ENCODE assay signal across 12 cellular contexts in genomic region chr21:39014751-39015150, GRCh38.
DNase-seq lines count a peak whose midpoint lies in the region; ATAC-seq, FAIRE-seq and TF ChIP-seq lines count a peak whose summit lies in the region.
"Had no signal": no experiment of that assay in that cellular context is flagged by ENCODE, and none has a peak within 500 bp of the region (broad histone marks: within the 10 kb centered on the region; RNA-seq: fewer than 3 reads in every experiment).

No MANE protein-coding gene starts in this region.

- no peak for FAIRE-seq in H54 (lab: Jason Lieb, UNC)

- H3K36me3 Mint-ChIP-seq in activated CD4-positive, alpha-beta memory T cell treated with anti-CD3 and anti-CD28 coated beads, Interleukin-2, amount 10 ng/mL, durations not matched to agents 7 days and 5 days (ENCODE audit: low read depth): no peaks in the 10 kb centered on the region
- H3K36me3 Mint-ChIP-seq: activated CD8-positive, alpha-beta memory T cell treated with anti-CD3 and anti-CD28 coated beads, Interleukin-2, amount 10 ng/mL, durations not matched to agents 7 days and 5 days; brain had no signal

- H3K36me3 ChIP-seq in stomach: no peaks in the 10 kb centered on the region

- CTCF ChIA-PET in RWPE1 (lab: Yijun Ruan, JAX): no interaction called here
- CTCF ChIA-PET in activated CD4-positive, alpha-beta memory T cell treated with anti-CD3 and anti-CD28 coated beads, Interleukin-2, amount 10 ng/mL, durations not matched to agents 7 days and 5 days (lab: Charles Lee): no interaction called here

- no peaks in the 10 kb centered on the region for H3K9me3 ChIP-seq in stomach

- intact Hi-C loops in stomach (cut with DNase I; ENCODE audit: low total_unique reads) (no loop called here), head of caudate nucleus (cut with DNase I) (no loop called here)

- peaks cover 4% of the 10 kb centered on the region for H3K4me1 Mint-ChIP-seq in activated CD4-positive, alpha-beta memory T cell treated with anti-CD3 and anti-CD28 coated beads, Interleukin-2, amount 10 ng/mL, durations not matched to agents 7 days and 5 days
- H3K4me1 Mint-ChIP-seq: brain had no signal

- peak overlapping the region; percentile 85 for H3K27ac ChIP-seq in RWPE1
- H3K27ac ChIP-seq in stomach: peak overlapping the region in 3 of 5 donors; percentile 51 to 65 (median 62)

- TF ChIP-seq POLR2A in H54 (IDR thresholded peaks at IDR 0.05; ENCODE audit: low read depth, low read length): no peak
- TF ChIP-seq POLR2A in stomach (IDR thresholded peaks at IDR 0.05): no peak

- no peak for ATAC-seq in HG03457 (IDR thresholded peaks at IDR 0.05; ENCODE audit: unreplicated experiment)
- ATAC-seq: activated CD8-positive, alpha-beta memory T cell treated with anti-CD3 and anti-CD28 coated beads, Interleukin-2, amount 10 ng/mL, durations not matched to agents 7 days and 5 days had no signal

- H3K27me3 Mint-ChIP-seq in activated CD4-positive, alpha-beta memory T cell treated with anti-CD3 and anti-CD28 coated beads, Interleukin-2, amount 10 ng/mL, durations not matched to agents 7 days and 5 days: peaks cover 2% of the 10 kb centered on the region
- H3K27me3 Mint-ChIP-seq: brain had no signal

- no peak overlapping the region for H3K4me3 Mint-ChIP-seq in activated CD4-positive, alpha-beta memory T cell treated with anti-CD3 and anti-CD28 coated beads, Interleukin-2, amount 10 ng/mL, durations not matched to agents 7 days and 5 days
- H3K4me3 Mint-ChIP-seq: activated CD8-positive, alpha-beta memory T cell treated with anti-CD3 and anti-CD28 coated beads, Interleukin-2, amount 10 ng/mL, durations not matched to agents 7 days and 5 days; brain had no signal

- POLR2A ChIA-PET in RWPE1 (lab: Yijun Ruan, JAX; ENCODE audit: low non-redundant PET): interaction anchor here (0.6 kb wide), 1 partner anchor 37 kb away, joined by 3 read pairs; no protein-coding TSS in a partner anchor
- POLR2A ChIA-PET in activated CD4-positive, alpha-beta memory T cell treated with anti-CD3 and anti-CD28 coated beads, Interleukin-2, amount 10 ng/mL, durations not matched to agents 7 days and 5 days (lab: Charles Lee): no interaction called here

- H3K4me3 ChIP-seq in fibroblast of pulmonary artery (replicated peaks; ENCODE audit: low read depth, low read length): no peak overlapping the region
- no peak overlapping the region for H3K4me3 ChIP-seq in stomach

- no peak overlapping the region for H3K27ac Mint-ChIP-seq in activated CD4-positive, alpha-beta memory T cell treated with anti-CD3 and anti-CD28 coated beads, Interleukin-2, amount 10 ng/mL, durations not matched to agents 7 days and 5 days
- H3K27ac Mint-ChIP-seq: activated CD8-positive, alpha-beta memory T cell treated with anti-CD3 and anti-CD28 coated beads, Interleukin-2, amount 10 ng/mL, durations not matched to agents 7 days and 5 days; brain had no signal

- no peak for TF ChIP-seq CTCF in RWPE1 (conservative IDR thresholded peaks at IDR 0.05; ENCODE audit: low read depth)
- no peak for TF ChIP-seq CTCF in fibroblast of pulmonary artery (IDR thresholded peaks at IDR 0.05; ENCODE audit: low read length, missing control alignments)
- TF ChIP-seq CTCF in stomach (IDR thresholded peaks at IDR 0.05): no peak

- 68 to 80% (median 70%) methylated on average over 9 of the region's 9 CpGs for WGBS in stomach, 5 donors

- DNase-seq in H54 (ENCODE audit: insufficient read length, low spot score) (peak; percentile 68), RWPE1 (ENCODE audit: low spot score) (peak; percentile 80), fibroblast of pulmonary artery (ENCODE audit: low read depth) (peak; percentile 97), stomach (no peak), iPS-NIHi7 (ENCODE audit: extremely low spot score) (no peak), head of caudate nucleus (no peak)
- no peak for DNase-seq in activated CD4-positive, alpha-beta memory T cell treated with anti-CD3 and anti-CD28 coated beads, Interleukin-2, amount 10 ng/mL, durations not matched to agents 7 days and 5 days
- DNase-seq: activated CD8-positive, alpha-beta memory T cell treated with anti-CD3 and anti-CD28 coated beads, Interleukin-2, amount 10 ng/mL, durations not matched to agents 7 days and 5 days; NCI-H1105 treated with DMSO at 0.1 percent for 48 hours; SHP77 treated with DMSO at 0.1 percent for 48 hours had no signal

- H3K9me3 Mint-ChIP-seq in activated CD4-positive, alpha-beta memory T cell treated with anti-CD3 and anti-CD28 coated beads, Interleukin-2, amount 10 ng/mL, durations not matched to agents 7 days and 5 days: no peaks in the 10 kb centered on the region

- no peaks in the 10 kb centered on the region for H3K27me3 ChIP-seq in stomach

- peaks cover 0 to 18% (median 0%) of the 10 kb centered on the region in 4 donors for H3K4me1 ChIP-seq in stomach

- no peak for TF ChIP-seq EP300 in stomach (IDR thresholded peaks at IDR 0.05)

Comparison
In these comparisons a context has a peak if more than half of its experiments do, and no peak if none do; other contexts are left out.
1. DNase-seq: peak in H54 (single experiment), RWPE1 (single experiment) and fibroblast of pulmonary artery (single experiment); none in stomach (single experiment), iPS-NIHi7 (single experiment), activated CD4-positive, alpha-beta memory T cell treated with anti-CD3 and anti-CD28 coated beads, Interleukin-2, amount 10 ng/mL, durations not matched to agents 7 days and 5 days (single experiment) and head of caudate nucleus (0 of 42).